In genomic region chr4:153976954-153977353, GRCh38 we compare ENCODE assay signal across 15 cellular contexts.
A peak's percentile ranks its signal among the peaks of the same experiment; 100 is the strongest.
DNase-seq lines count a peak whose midpoint lies in the region; ATAC-seq, FAIRE-seq and TF ChIP-seq lines count a peak whose summit lies in the region.
"Had no signal": no experiment of that assay in that cellular context is flagged by ENCODE, and none has a peak within 500 bp of the region (broad histone marks: within the 10 kb centered on the region; RNA-seq: fewer than 3 reads in every experiment).

No MANE protein-coding gene starts in this region.

- H3K27me3 ChIP-seq in liver (ENCODE audit: control insufficient read depth in 4 of 4, insufficient read depth in 4 of 4, low read length in 3 of 4) (no peaks in the 10 kb centered on the region), HepG2 (ENCODE audit: control insufficient read depth in 1 of 2, insufficient read depth in 2 of 2, low read length in 2 of 2) (no peaks in the 10 kb centered on the region), mesenchymal stem cell (ENCODE audit: control insufficient read depth in 1 of 2, insufficient read depth in 1 of 2, low read length in 2 of 2) (no peaks in the 10 kb centered on the region)

- no peak overlapping the region for H3K14ac ChIP-seq in mesenchymal stem cell (ENCODE audit: low read length in 2 of 2)

- no peak for TF ChIP-seq POLR2A in HepG2 (IDR thresholded peaks at IDR 0.05; ENCODE audit: insufficient read depth in 1 of 2, low read depth in 2 of 2, low read length in 2 of 2)

- no peaks in the 10 kb centered on the region for H4K20me1 ChIP-seq in HepG2 (ENCODE audit: insufficient read depth, low read length)

- peaks cover 18% of the 10 kb centered on the region for H3K36me3 Mint-ChIP-seq in chondrocyte (ENCODE audit: low read depth)

- TF ChIP-seq RAD21 in liver (IDR thresholded peaks at IDR 0.05), result no peak
- no peak for TF ChIP-seq RAD21 in HepG2 (CRISPR knock-in tag; IDR thresholded peaks at IDR 0.05)

- no peak overlapping the region for H3K4ac ChIP-seq in mesenchymal stem cell (ENCODE audit: low read depth in 1 of 2, low read length in 2 of 2)

- CTCF ChIA-PET in HepG2 (lab: Yijun Ruan, JAX; ENCODE audit: low intra/inter-chr PET ratio, low total read pairs), result no interaction called here

- H3K9ac ChIP-seq in liver (ENCODE audit: low read depth in 1 of 2, low read length in 2 of 2), result no peak overlapping the region
- H3K9ac ChIP-seq in HepG2 (ENCODE audit: insufficient read depth, low read depth, low read length), result no peak overlapping the region
- no peak overlapping the region for H3K9ac ChIP-seq in mesenchymal stem cell (ENCODE audit: low read length)

- no peaks in the 10 kb centered on the region for H3K27me3 Mint-ChIP-seq in chondrocyte (ENCODE audit: low read depth)
- H3K27me3 Mint-ChIP-seq: B cell; CD4-positive, alpha-beta T cell had no signal

- no TSS peak for BruUV-seq in HepG2 (replicated peaks; lab: Mats Ljungman, UMichigan)

- TF ChIP-seq CTCF in liver (IDR thresholded peaks at IDR 0.05; ENCODE audit: low read depth, low read length, missing input control) (no peak), HepG2 (CRISPR knock-in tag; IDR thresholded peaks at IDR 0.05) (no peak), chondrocyte (IDR thresholded peaks at IDR 0.05) (no peak)

- H3K18ac ChIP-seq in mesenchymal stem cell (ENCODE audit: low read depth in 1 of 2, low read length in 2 of 2), result no peak overlapping the region

- H3K4me3 ChIP-seq in liver (ENCODE audit: low read depth in 1 of 3, low read length in 3 of 3) (no peak overlapping the region), HepG2 (replicated peaks in 1 of 3; ENCODE audit: insufficient read depth in 1 of 3, low read depth in 2 of 3, low read length in 3 of 3) (no peak overlapping the region), mesenchymal stem cell (ENCODE audit: insufficient read depth in 1 of 2, low read depth in 1 of 2, low read length in 2 of 2) (no peak overlapping the region)
- H3K4me3 ChIP-seq: HAP-1 had no signal

- DNase-seq in HepG2 (ENCODE audit: low spot score) (no peak), chondrocyte (ENCODE audit: low spot score) (no peak), mesenchymal stem cell (peak; percentile 68), EL (no peak), foreskin melanocyte (no peak)
- DNase-seq in stimulated activated naive CD4-positive, alpha-beta T cell treated with Interleukin-2 at 50 U/mL for 16 hours (lab: John Stamatoyannopoulos, UW), result no peak
- DNase-seq: C1 segment of cervical spinal cord; CD4-positive, alpha-beta T cell; DMS79 had no signal

- H3K4me1 Mint-ChIP-seq in chondrocyte (ENCODE audit: low read depth), result peaks cover 18% of the 10 kb centered on the region
- H3K4me1 Mint-ChIP-seq: B cell had no signal

- no peak for FAIRE-seq in HepG2 (lab: Jason Lieb, UNC)
- FAIRE-seq: GM12892, H1 had no signal

- no peak overlapping the region for H2BK15ac ChIP-seq in mesenchymal stem cell (ENCODE audit: low read depth, poor library complexity, severe bottlenecking)

- no peaks in the 10 kb centered on the region for H3K36me3 ChIP-seq in liver (ENCODE audit: control insufficient read depth in 4 of 4, insufficient read depth in 3 of 4, low read depth in 1 of 4, low read length in 3 of 4)
- H3K36me3 ChIP-seq in HepG2 (replicated peaks in 1 of 2; ENCODE audit: control insufficient read depth in 1 of 2, insufficient read depth in 2 of 2, low read length in 2 of 2), result no peaks in the 10 kb centered on the region
- H3K36me3 ChIP-seq in mesenchymal stem cell (ENCODE audit: control insufficient read depth in 1 of 2, insufficient read depth in 2 of 2, low read depth in 1 of 2, low read length in 2 of 2), result no peaks in the 10 kb centered on the region
- H3K36me3 ChIP-seq: HAP-1 had no signal

- no peak overlapping the region for H2AFZ ChIP-seq in HepG2 (ENCODE audit: low read length)
- no peak overlapping the region for H2AFZ ChIP-seq in mesenchymal stem cell (ENCODE audit: low read depth, low read length)

- no peak overlapping the region for H3K23ac ChIP-seq in mesenchymal stem cell (ENCODE audit: low read length in 2 of 2)

- no peak overlapping the region for H2BK12ac ChIP-seq in mesenchymal stem cell (ENCODE audit: low read length in 2 of 2)

- H3K27ac ChIP-seq in liver (ENCODE audit: low read depth in 1 of 2, low read length in 2 of 2) (no peak overlapping the region), HepG2 (ENCODE audit: extremely low read length, insufficient read depth, low read length) (no peak overlapping the region), mesenchymal stem cell (ENCODE audit: low read length, poor library complexity, severe bottlenecking) (no peak overlapping the region)
- H3K27ac ChIP-seq: 22Rv1 had no signal

- no peak overlapping the region for H3K4me3 Mint-ChIP-seq in chondrocyte (ENCODE audit: unreplicated experiment)
- H3K4me3 Mint-ChIP-seq: B cell; CD4-positive, alpha-beta T cell had no signal

- H3K9me3 Mint-ChIP-seq in chondrocyte (ENCODE audit: low read depth), result peaks cover 31% of the 10 kb centered on the region

- H3K79me2 ChIP-seq in HepG2 (ENCODE audit: insufficient read depth, low read length), result no peaks in the 10 kb centered on the region

- no peak overlapping the region for H4K91ac ChIP-seq in mesenchymal stem cell (ENCODE audit: low read length)

- H3K4me1 ChIP-seq in liver (ENCODE audit: control insufficient read depth in 4 of 4, insufficient read depth in 4 of 4, low read length in 3 of 4) (peaks cover 0 to 12% (median 3%) of the 10 kb centered on the region in 4 donors), HepG2 (ENCODE audit: insufficient read depth, low read length) (no peaks in the 10 kb centered on the region), mesenchymal stem cell (ENCODE audit: control insufficient read depth, insufficient read depth, low read depth, low read length) (no peaks in the 10 kb centered on the region)
- H3K4me1 ChIP-seq: HAP-1 had no signal

- peaks cover 2 to 5% (median 4%) of the 10 kb centered on the region in 4 donors for H3K9me3 ChIP-seq in liver (ENCODE audit: control insufficient read depth in 4 of 4, low read length in 3 of 4)
- peaks cover 25% of the 10 kb centered on the region for H3K9me3 ChIP-seq in HepG2 (ENCODE audit: low read length)
- peaks cover 11% of the 10 kb centered on the region for H3K9me3 ChIP-seq in mesenchymal stem cell (ENCODE audit: control insufficient read depth, low read length)

- H3K79me1 ChIP-seq in mesenchymal stem cell (replicated peaks; ENCODE audit: low read length, poor library complexity, severe bottlenecking), result no peaks in the 10 kb centered on the region

- no peak overlapping the region for H2BK120ac ChIP-seq in mesenchymal stem cell (ENCODE audit: low read depth, low read length)

- intact Hi-C loops in HepG2 (cut with micrococcal nuclease; ENCODE audit: unreplicated experiment), result no loop called here

- H3K4me2 ChIP-seq in HepG2 (ENCODE audit: low read depth, low read length) (no peak overlapping the region), mesenchymal stem cell (ENCODE audit: low read length, poor library complexity, severe bottlenecking) (no peak overlapping the region)

- no peak overlapping the region for H4K8ac ChIP-seq in mesenchymal stem cell (ENCODE audit: low read length)

- POLR2A ChIA-PET in HepG2 (lab: Yijun Ruan, JAX), result no interaction called here

- TF ChIP-seq EP300 in HepG2 (IDR thresholded peaks at IDR 0.05; ENCODE audit: low read depth in 2 of 2, low read length in 2 of 2) (no peak), HepG2 (CRISPR knock-in tag; IDR thresholded peaks at IDR 0.05; ENCODE audit: borderline replicate concordance) (no peak)

- in situ Hi-C loops in HepG2 (cut with HindIII; ENCODE audit: extremely low pct_ligation_motif_present, low pct_unique_long_range_greater_than_20kb), result no loop called here

- ATAC-seq in HepG2, result no peak

- H2BK5ac ChIP-seq in mesenchymal stem cell (ENCODE audit: low read depth, low read length, poor library complexity, severe bottlenecking), result no peak overlapping the region

- no peak overlapping the region for H2AK5ac ChIP-seq in mesenchymal stem cell (ENCODE audit: low read length, severe bottlenecking)

- peak overlapping the region; percentile 94 for H3K27ac Mint-ChIP-seq in chondrocyte (ENCODE audit: unreplicated experiment)
- H3K27ac Mint-ChIP-seq: B cell; CD4-positive, alpha-beta T cell had no signal

TF ChIP-seq in liver, 16 proteins besides CTCF, POLR2A, EP300 and RAD21 (continues in another document):
- TF ChIP-seq EGR1 (IDR thresholded peaks at IDR 0.05; ENCODE audit: low read depth in 2 of 2) (no peak), TAF1 (conservative IDR thresholded peaks at IDR 0.05) (no peak), HNF4G (IDR thresholded peaks at IDR 0.05) (no peak), FOXA1 (IDR thresholded peaks at IDR 0.05) (no peak), RXRA (IDR thresholded peaks at IDR 0.05) (peak in 1 of 2 donors; percentile 29), HNF4A (conservative IDR thresholded peaks at IDR 0.05) (peak in 1 of 2 donors; percentile 40), MAX (IDR thresholded peaks at IDR 0.05) (no peak), NR2F2 (IDR thresholded peaks at IDR 0.05) (no peak), SP1 (IDR thresholded peaks at IDR 0.05) (no peak), FOXA2 (IDR thresholded peaks at IDR 0.05) (no peak), JUND (IDR thresholded peaks at IDR 0.05) (peak in 1 of 2 donors; percentile 38)

TF ChIP-seq in HepG2, 621 proteins besides CTCF, POLR2A, EP300 and RAD21 (continues in another document):
- TF ChIP-seq POLR2G (IDR thresholded peaks at IDR 0.05; ENCODE audit: low read depth, low read length), result no peak
- no peak for TF ChIP-seq YY1 (IDR thresholded peaks at IDR 0.05; ENCODE audit: insufficient read depth, insufficient replicate concordance, low read depth, low read length)
- no peak for TF ChIP-seq ZBTB8A (CRISPR knock-in tag; IDR thresholded peaks at IDR 0.05; ENCODE audit: borderline replicate concordance, low read depth)
- no peak for TF ChIP-seq ZHX1 (CRISPR knock-in tag; IDR thresholded peaks at IDR 0.05; ENCODE audit: low read depth)
- no peak for TF ChIP-seq NR2F6 (IDR thresholded peaks at IDR 0.05)
- TF ChIP-seq NR2F6 (CRISPR knock-in tag; IDR thresholded peaks at IDR 0.05), result no peak
